Comparison of ENCODE assay signal across 9 cellular contexts in the genomic region with DNA sequence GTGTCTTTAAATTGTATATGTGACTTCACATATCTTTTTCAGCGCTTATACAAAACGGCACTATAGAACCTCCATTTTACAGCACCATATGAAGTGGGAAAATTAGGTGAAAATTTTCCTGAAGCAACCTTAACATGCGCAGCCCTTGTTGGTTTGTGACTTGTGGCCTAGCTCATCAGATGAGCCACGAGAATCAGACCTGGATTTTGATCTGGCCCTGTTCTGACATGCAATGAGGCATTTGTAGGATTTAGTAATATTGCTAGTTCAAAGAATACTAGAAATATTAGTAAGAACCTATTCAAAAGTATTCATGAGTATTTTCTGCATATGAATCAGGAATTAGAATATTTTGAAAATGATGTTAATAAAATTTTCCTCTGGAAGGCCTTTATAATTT. TPM values are rescaled to one million over a fixed set of nuclear protein-coding genes. Genes with fewer than 3 reads are reported as not detected.
DNase-seq lines count a peak whose midpoint lies in the region; ATAC-seq and TF ChIP-seq lines count a peak whose summit lies in the region.
"Had no signal": no experiment of that assay in that cellular context is flagged by ENCODE, and none has a peak within 500 bp of the region (broad histone marks: within the 10 kb centered on the region; RNA-seq: fewer than 3 reads in every experiment).

No MANE protein-coding gene starts in this region.

- TF ChIP-seq CTCF in heart left ventricle (IDR thresholded peaks at IDR 0.05) (no peak), kidney epithelial cell (IDR thresholded peaks at IDR 0.05; ENCODE audit: insufficient read depth, low read length, poor library complexity, severe bottlenecking) (no peak), transverse colon (IDR thresholded peaks at IDR 0.05) (no peak)

- H3K36me3 ChIP-seq in heart left ventricle (peaks cover 0 to 37% (median 30%) of the 10 kb centered on the region in 9 donors), kidney epithelial cell (ENCODE audit: control insufficient read depth, insufficient read depth, low read length) (no peaks in the 10 kb centered on the region), transverse colon (peaks cover 0 to 13% (median 4%) of the 10 kb centered on the region in 4 donors)

- TF ChIP-seq EP300 in transverse colon (IDR thresholded peaks at IDR 0.05; ENCODE audit: low read depth), result no peak

- no peaks in the 10 kb centered on the region for H3K27me3 Mint-ChIP-seq in activated CD8-positive, alpha-beta T cell treated with anti-CD3 and anti-CD28 coated beads, Interleukin-2, amount 10 ng/mL, durations not matched to agents 7 days and 5 days (ENCODE audit: low read depth)

- in situ Hi-C loops in transverse colon (cut with MboI; ENCODE audit: low pct_ligation_motif_present in 1 of 4, low pct_unique_long_range_greater_than_20kb in 1 of 4, low sequenced_read_pairs in 3 of 4), result loop anchor here in 1 of 4 donors (25.0 kb wide), 1 partner anchor 333 kb away; no protein-coding TSS in a partner anchor

- H3K9me3 Mint-ChIP-seq in activated CD8-positive, alpha-beta T cell treated with anti-CD3 and anti-CD28 coated beads, Interleukin-2, amount 10 ng/mL, durations not matched to agents 7 days and 5 days (ENCODE audit: insufficient read depth), result no peaks in the 10 kb centered on the region

- H3K27me3 ChIP-seq in heart left ventricle (no peaks in the 10 kb centered on the region), kidney epithelial cell (ENCODE audit: control insufficient read depth, insufficient read depth, low read length) (no peaks in the 10 kb centered on the region), transverse colon (no peaks in the 10 kb centered on the region)

- 40 to 45% (median 44%) methylated on average over 4 of the region's 4 CpGs for WGBS in heart left ventricle, 4 donors
- 13 to 19% methylated on average over 4 of the region's 4 CpGs for WGBS in transverse colon (ENCODE audit: low coverage in 1 of 2), 2 donors

- no peak for TF ChIP-seq POLR2A in heart left ventricle (IDR thresholded peaks at IDR 0.05)
- TF ChIP-seq POLR2A in transverse colon (IDR thresholded peaks at IDR 0.05), result no peak

- H3K27ac ChIP-seq in heart left ventricle (peak overlapping the region in 8 of 12 donors; percentile 96 to 100 (median 100)), transverse colon (peak overlapping the region; percentile 99 to 100 (median 100))

- H3K9me3 ChIP-seq in heart left ventricle (no peaks in the 10 kb centered on the region), transverse colon (no peaks in the 10 kb centered on the region)

- CTCF ChIA-PET in activated CD8-positive, alpha-beta T cell treated with anti-CD3 and anti-CD28 coated beads, Interleukin-2, amount 10 ng/mL, durations not matched to agents 7 days and 5 days (lab: Charles Lee), result interaction anchor here (1.6 to 4.7 kb wide), 5 partner anchors 16 to 363 kb away, joined by 3 to 36 read pairs (median 10); a partner anchor contains a TSS

- peaks cover 1% of the 10 kb centered on the region for H3K4me1 Mint-ChIP-seq in activated CD8-positive, alpha-beta T cell treated with anti-CD3 and anti-CD28 coated beads, Interleukin-2, amount 10 ng/mL, durations not matched to agents 7 days and 5 days (ENCODE audit: low read depth)

- H3K4me3 ChIP-seq in heart left ventricle (peak overlapping the region in 10 of 12 donors; percentile 77 to 96 (median 92)), kidney epithelial cell (ENCODE audit: low read depth, low read length) (peak overlapping the region; percentile 7), transverse colon (peak overlapping the region in 3 of 4 donors; percentile 92 to 99 (median 98))

- peak overlapping the region; percentile 96 for H3K27ac Mint-ChIP-seq in activated CD8-positive, alpha-beta T cell treated with anti-CD3 and anti-CD28 coated beads, Interleukin-2, amount 10 ng/mL, durations not matched to agents 7 days and 5 days

- peak overlapping the region; percentile 99 for H3K4me3 Mint-ChIP-seq in activated CD8-positive, alpha-beta T cell treated with anti-CD3 and anti-CD28 coated beads, Interleukin-2, amount 10 ng/mL, durations not matched to agents 7 days and 5 days

- intact Hi-C loops in heart left ventricle (cut with DNase I) (loop anchor here in 4 of 10 donors (5.0 to 10.0 kb wide), 2 partner anchors 65 to 67 kb away; a partner anchor contains a TSS), left cardiac atrium (cut with DNase I) (loop anchor here in 1 of 2 donors (10.0 kb wide), 1 partner anchor 65 kb away; a partner anchor contains a TSS), transverse colon (cut with DNase I; ENCODE audit: low total_unique reads) (no loop called here)

- H3K36me3 Mint-ChIP-seq in activated CD8-positive, alpha-beta T cell treated with anti-CD3 and anti-CD28 coated beads, Interleukin-2, amount 10 ng/mL, durations not matched to agents 7 days and 5 days (ENCODE audit: low read depth), result peaks cover 72% of the 10 kb centered on the region

- ATAC-seq in heart left ventricle (no peak), left cardiac atrium (no peak), GM19324 (IDR thresholded peaks at IDR 0.05; ENCODE audit: low FRiP score, unreplicated experiment) (no peak)
- ATAC-seq in activated CD8-positive, alpha-beta T cell treated with anti-CD3 and anti-CD28 coated beads, Interleukin-2, amount 10 ng/mL, durations not matched to agents 7 days and 5 days, result no peak

- H3K4me1 ChIP-seq in heart left ventricle (peaks cover 0 to 65% (median 48%) of the 10 kb centered on the region in 12 donors), transverse colon (peaks cover 13 to 54% (median 51%) of the 10 kb centered on the region in 4 donors)

- POLR2A ChIA-PET in activated CD8-positive, alpha-beta T cell treated with anti-CD3 and anti-CD28 coated beads, Interleukin-2, amount 10 ng/mL, durations not matched to agents 7 days and 5 days (lab: Charles Lee), result interaction anchor here (1.7 to 16.1 kb wide), 5 partner anchors 17 to 363 kb away, joined by 8 to 516 read pairs (median 32); a partner anchor contains a TSS

- DNase-seq in heart left ventricle (no peak), left cardiac atrium (no peak), kidney epithelial cell (ENCODE audit: low read depth) (no peak), transverse colon (no peak), dermis blood vessel endothelial cell (no peak)
- DNase-seq in activated CD8-positive, alpha-beta T cell treated with anti-CD3 and anti-CD28 coated beads, Interleukin-2, amount 10 ng/mL, durations not matched to agents 7 days and 5 days, result no peak
- DNase-seq in activated effector memory CD4-positive, alpha-beta T cell treated with anti-CD3 and anti-CD28 coated beads, Interleukin-2, amount 50 U/mL, for 16 hours, result no peak
- DNase-seq: NCI-H2171 treated with DMSO at 0.1 percent for 48 hours had no signal

RNA-seq across cellular contexts. Expression of a gene that starts 2.9 kb away (rescaled TPM):
- total RNA-seq in heart left ventricle (10 to 100 TPM; 25.8 to 44.9 (median 35.1) TPM), left cardiac atrium (10 to 100 TPM; 23.7 to 42.4 TPM), kidney epithelial cell (25.5 and 26.5 TPM in 2 replicates), transverse colon (10 to 100 TPM; 14.1 to 58.3 (median 54.1) TPM), dermis blood vessel endothelial cell (67.7 and 75.4 TPM in 2 replicates)
- polyA plus RNA-seq in heart left ventricle, result 10 to 100 TPM; 19.0 to 27.4 TPM
- total RNA-seq in activated CD8-positive, alpha-beta T cell treated with anti-CD3 and anti-CD28 coated beads, Interleukin-2, amount 10 ng/mL, durations not matched to agents 7 days and 5 days, result 10 to 100 TPM; 90.5 to 96.7 TPM

RNA-seq across cellular contexts. Expression of a gene that starts 24.1 kb away (rescaled TPM):
- total RNA-seq in heart left ventricle (under 1 TPM in 1 of 9 donors, not detected in 8; 0.61 TPM), left cardiac atrium (not detected), kidney epithelial cell (0.27 and 0.84 TPM in 2 replicates), transverse colon (not detected), dermis blood vessel endothelial cell (0.17 and 0.84 TPM in 2 replicates)
- polyA plus RNA-seq in heart left ventricle, result under 1 TPM in 1 of 2 donors, not detected in 1; 0.04 TPM
- 10 to 100 TPM in 1 of 2 experiments, 1 to 10 TPM in 1; 7.9 to 11.0 TPM for total RNA-seq in activated CD8-positive, alpha-beta T cell treated with anti-CD3 and anti-CD28 coated beads, Interleukin-2, amount 10 ng/mL, durations not matched to agents 7 days and 5 days

Comparison
In these comparisons a context has a peak if more than half of its experiments do, and no peak if none do; other contexts are left out.
1. H3K4me3 ChIP-seq: peak in every context shown above with its lines; median percentile 98 in transverse colon; 92 in heart left ventricle; 7 in kidney epithelial cell.